ENCODE assay signal across 12 cellular contexts in the genomic region with DNA sequence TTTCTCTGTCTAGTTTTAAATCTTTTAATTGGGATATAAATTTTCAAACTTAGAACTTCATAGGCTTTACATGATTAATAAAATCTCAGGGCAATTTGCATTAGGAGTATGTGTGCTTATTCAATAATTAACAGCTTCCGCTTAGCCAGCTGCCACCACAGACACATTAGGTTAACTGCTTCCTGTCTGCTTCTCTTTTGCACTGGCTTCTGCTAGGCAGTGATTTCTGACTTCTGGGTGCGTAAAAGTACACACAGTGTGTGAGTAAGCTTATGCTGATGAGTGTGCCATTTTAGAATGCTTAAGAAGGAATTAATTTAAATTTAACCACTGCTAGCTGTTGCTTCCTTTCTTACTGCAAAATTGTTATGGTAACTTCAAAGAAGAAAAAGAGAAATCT.
A peak's percentile ranks its signal among the peaks of the same experiment; 100 is the strongest.
DNase-seq lines count a peak whose midpoint lies in the region; ATAC-seq and TF ChIP-seq lines count a peak whose summit lies in the region.
"Had no signal": no experiment of that assay in that cellular context is flagged by ENCODE, and none has a peak within 500 bp of the region (broad histone marks: within the 10 kb centered on the region; RNA-seq: fewer than 3 reads in every experiment).

No MANE protein-coding gene starts in this region.

- H3K9me3 ChIP-seq in WERI-Rb-1 (ENCODE audit: severe bottlenecking): no peaks in the 10 kb centered on the region
- H3K9me3 ChIP-seq: ascending aorta, spleen had no signal

- H3K4me3 ChIP-seq in WERI-Rb-1 (ENCODE audit: low read depth, low read length): no peak overlapping the region
- H3K4me3 ChIP-seq: ascending aorta, spleen had no signal

- peak; percentile 87 for ATAC-seq in GM18520 (IDR thresholded peaks at IDR 0.05; ENCODE audit: unreplicated experiment)
- ATAC-seq in GM21529 (IDR thresholded peaks at IDR 0.05; ENCODE audit: unreplicated experiment): peak; percentile 78
- ATAC-seq in HG03342 (IDR thresholded peaks at IDR 0.05; ENCODE audit: unreplicated experiment): peak; percentile 93
- ATAC-seq: natural killer cell treated with Interleukin-12 subunit alpha and Interleukin-12 subunit beta and Interleukin-15 and Interleukin-18, amount 100 ng/mL, for 72 hours had no signal

- no peaks in the 10 kb centered on the region for H3K36me3 ChIP-seq in WERI-Rb-1
- H3K36me3 ChIP-seq: ascending aorta, spleen had no signal

- H3K27me3 ChIP-seq in WERI-Rb-1 (ENCODE audit: insufficient read depth, low read depth, severe bottlenecking): no peaks in the 10 kb centered on the region
- H3K27me3 ChIP-seq: ascending aorta had no signal

- H3K27ac ChIP-seq in WERI-Rb-1: no peak overlapping the region
- H3K27ac ChIP-seq: ascending aorta, spleen had no signal

- DNase-seq in WERI-Rb-1: peak; percentile 28
- DNase-seq in iPS-NIHi7 (ENCODE audit: extremely low spot score): no peak
- DNase-seq in mucosa of gallbladder (ENCODE audit: low spot score): no peak
- no peak for DNase-seq in T1000 (lab: John Stamatoyannopoulos, UW)
- DNase-seq in activated gamma-delta T cell (lab: John Stamatoyannopoulos, UW): no peak
- DNase-seq: spleen, T-helper 9 cell had no signal

- TF ChIP-seq CTCF in WERI-Rb-1 (IDR thresholded peaks at IDR 0.05; ENCODE audit: low read depth, low read length): no peak
